In the genomic region with DNA sequence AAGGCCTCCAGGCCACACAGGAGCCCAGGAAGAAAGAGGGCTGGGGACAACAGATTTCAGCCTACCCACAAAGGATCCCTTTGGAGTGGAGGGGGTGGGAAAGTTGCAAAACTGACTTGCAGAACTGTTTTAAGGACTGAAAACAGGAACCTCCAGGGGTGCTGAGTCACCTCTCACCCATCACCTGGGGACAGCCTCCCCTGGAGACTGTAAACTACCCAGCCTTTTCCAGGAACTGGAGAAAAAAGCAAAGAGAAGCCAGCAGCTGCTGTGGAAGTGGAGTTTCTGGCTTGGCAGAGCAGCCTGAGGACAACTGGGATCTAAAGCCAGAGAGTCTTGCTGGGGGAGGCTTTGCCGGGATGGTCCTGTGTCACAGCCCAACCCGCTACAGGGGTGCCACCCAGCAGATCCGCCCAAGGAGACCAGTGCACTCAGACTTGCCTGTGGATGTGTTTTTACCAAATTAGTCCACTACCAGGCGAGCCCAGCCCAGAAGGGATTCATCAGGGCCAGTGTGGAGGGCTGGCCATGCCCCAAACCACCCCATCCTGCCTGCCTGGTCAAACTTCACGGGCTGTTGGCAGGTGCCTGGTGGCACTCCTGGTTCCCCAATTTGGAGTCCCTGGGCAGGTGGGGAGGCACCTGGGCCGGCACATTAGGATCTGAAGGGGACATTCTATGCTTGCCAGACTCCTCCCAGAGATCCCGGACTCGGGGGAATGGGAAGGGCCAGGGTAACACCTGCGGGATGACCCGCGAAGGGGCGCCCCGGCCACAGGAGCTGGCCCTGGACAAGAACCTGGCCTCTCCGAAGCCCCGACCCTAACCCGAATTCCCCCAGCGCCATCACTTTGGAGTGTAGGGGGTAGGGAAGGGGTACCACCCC, we compare ENCODE assay signal across 7 cellular contexts. TPM values are rescaled to one million over a fixed set of nuclear protein-coding genes. Genes with fewer than 3 reads are reported as not detected.
DNase-seq lines count a peak whose midpoint lies in the region; ATAC-seq lines count a peak whose summit lies in the region.
"Had no signal": no experiment of that assay in that cellular context is flagged by ENCODE, and none has a peak within 500 bp of the region (broad histone marks: within the 10 kb centered on the region; RNA-seq: fewer than 3 reads in every experiment).

No MANE protein-coding gene starts in this region.

- CTCF ChIA-PET in T-cell (lab: Charles Lee): interaction anchor here in 1 of 2 donors (0.6 to 1.1 kb wide), 3 partner anchors 15 to 160 kb away, joined by 3 to 5 read pairs (median 3); partner anchors contain the start of gene SPSB3

- H3K4me3 Mint-ChIP-seq in T-cell: peak overlapping the region; percentile 80 to 89 (median 82)
- H3K4me3 Mint-ChIP-seq in immature natural killer cell: peak overlapping the region; percentile 78 to 89 (median 87)

- POLR2A ChIA-PET in T-cell (lab: Charles Lee): no interaction called here

- H3K27me3 Mint-ChIP-seq in T-cell (no peaks in the 10 kb centered on the region), immature natural killer cell (ENCODE audit: low read depth in 3 of 3) (peaks cover 0 to 7% (median under 1%) of the 10 kb centered on the region in 3 donors)

- no peak for ATAC-seq in T-cell (replicated peaks in 1 of 4)
- ATAC-seq in GM21786 (IDR thresholded peaks at IDR 0.05; ENCODE audit: unreplicated experiment): no peak
- no peak for ATAC-seq in GM18511 (IDR thresholded peaks at IDR 0.05; ENCODE audit: unreplicated experiment)

- peaks cover 6 to 23% (median 14%) of the 10 kb centered on the region in 3 donors for H3K4me1 Mint-ChIP-seq in T-cell
- H3K4me1 Mint-ChIP-seq in immature natural killer cell: peaks cover 15 to 24% of the 10 kb centered on the region in 2 donors

- H3K9me3 Mint-ChIP-seq in T-cell (no peaks in the 10 kb centered on the region), immature natural killer cell (no peaks in the 10 kb centered on the region)

- H3K27ac Mint-ChIP-seq in T-cell: no peak overlapping the region
- H3K27ac Mint-ChIP-seq in immature natural killer cell: peak overlapping the region in 3 of 6 donors; percentile 50 to 83 (median 62)

- peaks cover 3% of the 10 kb centered on the region for H3K36me3 Mint-ChIP-seq in T-cell
- H3K36me3 Mint-ChIP-seq in immature natural killer cell: peaks cover 0 to 11% (median 3%) of the 10 kb centered on the region in 3 donors

- peak; percentile 75 for DNase-seq in DMS53 (lab: John Stamatoyannopoulos, UW)
- peak in 1 of 34 experiments; percentile 32 for DNase-seq in T-cell
- no peak for DNase-seq in immature natural killer cell
- DNase-seq in activated effector memory CD4-positive, alpha-beta T cell treated with anti-CD3 and anti-CD28 coated beads, Interleukin-2, amount 50 U/mL, for 16 hours: no peak

RNA-seq across cellular contexts. Expression of gene MSRB1, which starts 0.8 kb away (rescaled TPM):
- total RNA-seq in T-cell: 10 to 100 TPM in 2 of 5 donors, 1 to 10 TPM in 3; 5.6 to 11.9 (median 9.6) TPM
- 10 to 100 TPM; 34.0 to 66.5 (median 47.0) TPM for polyA plus RNA-seq in immature natural killer cell

RNA-seq across cellular contexts. Expression of gene RPL3L, which starts 12.3 kb away (rescaled TPM):
- total RNA-seq in T-cell: not detected
- not detected for polyA plus RNA-seq in immature natural killer cell
- total RNA-seq: RPMI7951 had no signal

RNA-seq across cellular contexts. Expression of gene NDUFB10, which starts 17.2 kb away (rescaled TPM):
- 10 to 100 TPM; 46.3 to 96.5 (median 84.4) TPM for total RNA-seq in T-cell
- 100 to 1,000 TPM; 201 to 232 (median 203) TPM for polyA plus RNA-seq in immature natural killer cell

RNA-seq across cellular contexts. Expression of gene RPS2, which starts 22.5 kb away (rescaled TPM):
- 1,000 to 10,000 TPM; 3,208 to 3,662 (median 3,410) TPM for total RNA-seq in T-cell
- polyA plus RNA-seq in immature natural killer cell: 1,000 to 10,000 TPM; 2,221 to 2,989 (median 2,668) TPM

RNA-seq across cellular contexts. Expression of gene HS3ST6, which starts 24.0 kb away (rescaled TPM):
- not detected for total RNA-seq in T-cell
- not detected for polyA plus RNA-seq in immature natural killer cell
- total RNA-seq: RPMI7951 had no signal
